ENCODE assay signal across 8 cellular contexts in the genomic region with DNA sequence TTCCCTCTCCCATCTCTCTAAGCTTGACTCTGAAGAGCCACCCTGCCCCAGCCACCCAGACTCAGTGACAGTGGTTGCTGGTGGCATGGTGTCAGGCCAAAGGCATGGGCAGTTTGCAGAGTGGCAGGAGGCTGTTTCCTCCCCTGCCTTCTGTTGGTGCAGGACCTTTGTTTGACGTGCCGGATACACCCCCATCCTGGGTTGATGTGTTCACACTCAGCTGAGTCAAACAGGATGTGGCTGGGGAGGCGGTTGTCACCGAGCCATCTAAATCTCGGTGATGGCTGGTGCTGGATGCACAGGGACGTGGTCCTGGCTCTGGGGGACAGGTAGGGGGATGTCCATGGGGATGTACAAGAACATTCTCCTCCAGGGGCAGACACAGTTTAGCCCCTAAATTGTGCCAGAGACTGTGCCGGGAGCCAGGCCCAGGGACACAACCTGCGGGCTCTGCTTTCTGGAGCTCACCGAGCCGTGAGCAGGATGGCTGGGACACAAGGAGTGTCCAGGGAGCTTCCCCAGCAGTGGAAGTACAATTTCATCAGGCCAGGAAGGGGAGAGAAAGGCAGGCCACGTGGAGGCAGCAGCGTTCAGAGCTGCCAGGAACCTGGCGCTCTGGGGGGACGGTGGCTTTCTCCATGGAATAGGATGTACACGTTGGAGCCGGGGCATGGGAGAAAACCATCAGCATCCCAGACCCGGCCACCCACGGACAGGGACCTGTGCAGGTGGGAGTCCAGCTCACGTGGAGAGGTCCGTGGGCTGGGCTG.
DNase-seq lines count a peak whose midpoint lies in the region; ATAC-seq lines count a peak whose summit lies in the region.

No MANE protein-coding gene starts in this region.

- DNase-seq in COLO829 (ENCODE audit: low spot score) (peak; percentile 19), NOMO-1 treated with dmso at 0.1 percent for 144 hours (lab: John Stamatoyannopoulos, UW; ENCODE audit: unreplicated experiment) (peak; percentile 57), glomerular visceral epithelial cell (ENCODE audit: extremely low spot score) (peak; percentile 75), COLO668 (lab: John Stamatoyannopoulos, UW; ENCODE audit: unreplicated experiment) (no peak), NCI-H774 (lab: John Stamatoyannopoulos, UW) (no peak)
- DNase-seq in activated T-cell treated with anti-CD3 and anti-CD28 coated beads, Interleukin-2, amount 50 U/mL, for 48 hours: peak; percentile 86 to 89
- peak; percentile 72 to 82 for DNase-seq in stimulated activated CD4-positive, alpha-beta T cell treated with anti-CD3 and anti-CD28 coated beads, Interleukin-15, amount 100 ng/mL, for 48 hours (ENCODE audit: low read depth in 2 of 2)

- peak; percentile 48 for ATAC-seq in GM21737 (IDR thresholded peaks at IDR 0.05; ENCODE audit: unreplicated experiment)

Comparison
In these comparisons a context has a peak if more than half of its experiments do, and no peak if none do; other contexts are left out.
1. DNase-seq: peak in COLO829 (single experiment), NOMO-1 treated with dmso at 0.1 percent for 144 hours (single experiment), activated T-cell treated with anti-CD3 and anti-CD28 coated beads, Interleukin-2, amount 50 U/mL, for 48 hours (2 of 2), glomerular visceral epithelial cell (single experiment) and stimulated activated CD4-positive, alpha-beta T cell treated with anti-CD3 and anti-CD28 coated beads, Interleukin-15, amount 100 ng/mL, for 48 hours (2 of 2); none in COLO668 (single experiment) and NCI-H774 (single experiment).